Comparison of ENCODE assay signal across 28 cellular contexts in the genomic region with DNA sequence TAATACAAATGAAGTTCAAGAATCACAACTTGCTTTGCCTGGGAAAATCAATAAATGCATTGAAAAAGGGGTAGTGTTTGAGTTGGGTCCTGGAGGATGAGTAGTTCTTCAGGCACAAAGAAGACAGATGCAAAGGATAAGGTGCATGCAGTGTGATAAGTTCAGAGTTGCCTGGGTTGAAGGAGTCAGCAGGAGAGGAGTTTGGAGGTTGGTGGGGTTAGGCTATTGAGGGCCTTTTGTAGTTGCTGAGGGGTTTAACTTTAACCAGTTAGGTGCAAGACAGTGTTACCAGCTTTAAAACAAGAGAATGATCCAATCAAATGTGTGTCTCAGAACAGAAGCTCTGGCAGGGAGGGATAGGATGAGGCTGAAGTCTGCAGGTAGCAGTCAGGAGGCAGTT. TPM values are rescaled to one million over a fixed set of nuclear protein-coding genes. Genes with fewer than 3 reads are reported as not detected.
A peak's percentile ranks its signal among the peaks of the same experiment; 100 is the strongest.
DNase-seq lines count a peak whose midpoint lies in the region; ATAC-seq, FAIRE-seq and TF ChIP-seq lines count a peak whose summit lies in the region.
"Had no signal": no experiment of that assay in that cellular context is flagged by ENCODE, and none has a peak within 500 bp of the region (broad histone marks: within the 10 kb centered on the region; RNA-seq: fewer than 3 reads in every experiment).

No MANE protein-coding gene starts in this region.

- no peak for TF ChIP-seq CTCF in Caco-2 (IDR thresholded peaks at IDR 0.05; ENCODE audit: insufficient read depth in 1 of 2, low read depth in 1 of 2, low read length in 1 of 2, severe bottlenecking in 1 of 2, unreplicated experiment in 1 of 2)

- no peaks in the 10 kb centered on the region for H3K27me3 Mint-ChIP-seq in CD4-positive, CD25-positive, alpha-beta regulatory T cell
- no peaks in the 10 kb centered on the region for H3K27me3 Mint-ChIP-seq in Caco-2 (ENCODE audit: insufficient read depth, unreplicated experiment)
- H3K27me3 Mint-ChIP-seq in central memory CD8-positive, alpha-beta T cell: no peaks in the 10 kb centered on the region
- H3K27me3 Mint-ChIP-seq: activated CD4-positive, alpha-beta T cell treated with anti-CD3 and anti-CD28 coated beads, Interleukin-2, amount 10 ng/mL, durations not matched to agents 7 days and 5 days had no signal

- peak overlapping the region in 2 of 3 donors; percentile 24 to 52 for H3K27ac Mint-ChIP-seq in CD4-positive, CD25-positive, alpha-beta regulatory T cell
- peak overlapping the region; percentile 2 for H3K27ac Mint-ChIP-seq in Caco-2 (ENCODE audit: unreplicated experiment)
- peak overlapping the region; percentile 17 for H3K27ac Mint-ChIP-seq in central memory CD8-positive, alpha-beta T cell (ENCODE audit: low read depth)
- H3K27ac Mint-ChIP-seq: activated CD4-positive, alpha-beta T cell treated with anti-CD3 and anti-CD28 coated beads, Interleukin-2, amount 10 ng/mL, durations not matched to agents 7 days and 5 days; activated naive CD4-positive, alpha-beta T cell treated with anti-CD3 and anti-CD28 coated beads for 36 hours; nephron had no signal

- no peaks in the 10 kb centered on the region for H3K9me3 Mint-ChIP-seq in CD4-positive, CD25-positive, alpha-beta regulatory T cell
- no peaks in the 10 kb centered on the region for H3K9me3 Mint-ChIP-seq in Caco-2 (ENCODE audit: unreplicated experiment)
- no peaks in the 10 kb centered on the region for H3K9me3 Mint-ChIP-seq in central memory CD8-positive, alpha-beta T cell
- H3K9me3 Mint-ChIP-seq: activated naive CD4-positive, alpha-beta T cell treated with anti-CD3 and anti-CD28 coated beads for 36 hours; nephron had no signal

- peak overlapping the region in 3 of 4 donors; percentile 1 to 46 (median 40) for H3K4me3 Mint-ChIP-seq in CD4-positive, CD25-positive, alpha-beta regulatory T cell
- H3K4me3 Mint-ChIP-seq in Caco-2 (ENCODE audit: unreplicated experiment): no peak overlapping the region
- H3K4me3 Mint-ChIP-seq in central memory CD8-positive, alpha-beta T cell: peak overlapping the region; percentile 37
- H3K4me3 Mint-ChIP-seq: activated CD4-positive, alpha-beta T cell treated with anti-CD3 and anti-CD28 coated beads, Interleukin-2, amount 10 ng/mL, durations not matched to agents 7 days and 5 days; activated naive CD4-positive, alpha-beta T cell treated with anti-CD3 and anti-CD28 coated beads for 36 hours; nephron had no signal

- no peak overlapping the region for H3K27ac ChIP-seq in CD4-positive, CD25-positive, alpha-beta regulatory T cell (ENCODE audit: insufficient read depth, low read length, poor library complexity, severe bottlenecking)
- H3K27ac ChIP-seq: ovary, upper lobe of right lung had no signal

- peak overlapping the region; percentile 65 for H3K4me3 ChIP-seq in CD4-positive, CD25-positive, alpha-beta regulatory T cell (ENCODE audit: low read depth, low read length)
- no peak overlapping the region for H3K4me3 ChIP-seq in Caco-2 (ENCODE audit: low read depth, low read length)
- H3K4me3 ChIP-seq: GM12878, ovary, upper lobe of right lung had no signal

- no TSS peak for BruUV-seq in Caco-2 (replicated peaks; lab: Mats Ljungman, UMichigan)

- intact Hi-C loops in Caco-2 (cut with micrococcal nuclease; ENCODE audit: unreplicated experiment): no loop called here

- no peaks in the 10 kb centered on the region for H3K36me3 ChIP-seq in CD4-positive, CD25-positive, alpha-beta regulatory T cell (ENCODE audit: control insufficient read depth, insufficient read depth, low read length)
- H3K36me3 ChIP-seq in Caco-2 (ENCODE audit: control insufficient read depth, insufficient read depth, low read length): no peaks in the 10 kb centered on the region
- H3K36me3 ChIP-seq: ovary, upper lobe of right lung had no signal

- no peak for DNase-seq in CD4-positive, CD25-positive, alpha-beta regulatory T cell
- DNase-seq in Caco-2: no peak
- peak; percentile 10 for DNase-seq in NAMALWA (ENCODE audit: low spot score)
- DNase-seq in central memory CD8-positive, alpha-beta T cell (ENCODE audit: low spot score in 2 of 2): no peak
- DNase-seq in HTR-8/SVneo (ENCODE audit: insufficient read length, low spot score): no peak
- no peak for DNase-seq in NCI-H774 (lab: John Stamatoyannopoulos, UW)
- DNase-seq: activated CD4-positive, alpha-beta T cell treated with anti-CD3 and anti-CD28 coated beads, Interleukin-2, amount 10 ng/mL, durations not matched to agents 7 days and 5 days; activated naive CD4-positive, alpha-beta T cell treated with anti-CD3 and anti-CD28 coated beads for 36 hours; amniotic stem cell; C1 segment of cervical spinal cord; effector memory CD4-positive, alpha-beta T cell; head of caudate nucleus; NCI-H1092 treated with DMSO at 0.1 percent for 48 hours; NCI-H1930; NCI-H446; ovary; PC-3; retina; SK-N-SH; small intestine; stimulated activated CD4-positive, alpha-beta T cell treated with anti-CD3 and anti-CD28 coated beads, Interleukin-1b, Interleukin-23, amount 100 ng/mL, for 48 hours; stimulated activated CD8-positive, alpha-beta memory T cell treated with anti-CD3 and anti-CD28 coated beads, Interleukin-4, amount 100 ng/mL, for 48 hours; substantia nigra; upper lobe of right lung had no signal

- no peaks in the 10 kb centered on the region for H3K36me3 Mint-ChIP-seq in CD4-positive, CD25-positive, alpha-beta regulatory T cell
- no peaks in the 10 kb centered on the region for H3K36me3 Mint-ChIP-seq in Caco-2 (ENCODE audit: insufficient read depth, unreplicated experiment)
- peaks cover 3% of the 10 kb centered on the region for H3K36me3 Mint-ChIP-seq in central memory CD8-positive, alpha-beta T cell (ENCODE audit: insufficient read depth)

- no peaks in the 10 kb centered on the region for H3K9me3 ChIP-seq in CD4-positive, CD25-positive, alpha-beta regulatory T cell (ENCODE audit: control insufficient read depth in 2 of 2, low read length in 2 of 2)
- H3K9me3 ChIP-seq in Caco-2: no peaks in the 10 kb centered on the region
- H3K9me3 ChIP-seq: ovary, SK-N-SH, upper lobe of right lung had no signal

- no peak for ATAC-seq in CD4-positive, CD25-positive, alpha-beta regulatory T cell (ENCODE audit: low read depth in 2 of 2)
- ATAC-seq in central memory CD8-positive, alpha-beta T cell (replicated peaks; ENCODE audit: extremely low read depth, poor library complexity, severe bottlenecking): no peak
- ATAC-seq in HG02885 (IDR thresholded peaks at IDR 0.05; ENCODE audit: poor library complexity, unreplicated experiment): no peak
- ATAC-seq: GM12878, PC-3, upper lobe of right lung had no signal

- H3K27me3 ChIP-seq in CD4-positive, CD25-positive, alpha-beta regulatory T cell (ENCODE audit: control insufficient read depth, insufficient read depth, low read length): no peaks in the 10 kb centered on the region
- no peaks in the 10 kb centered on the region for H3K27me3 ChIP-seq in Caco-2 (replicated peaks; ENCODE audit: control insufficient read depth, insufficient read depth, low read length)
- H3K27me3 ChIP-seq: ovary, upper lobe of right lung had no signal

- peaks cover 23 to 43% (median 32%) of the 10 kb centered on the region in 4 donors for H3K4me1 Mint-ChIP-seq in CD4-positive, CD25-positive, alpha-beta regulatory T cell
- H3K4me1 Mint-ChIP-seq in Caco-2 (ENCODE audit: low read depth, unreplicated experiment): peaks cover 25% of the 10 kb centered on the region
- peaks cover 22% of the 10 kb centered on the region for H3K4me1 Mint-ChIP-seq in central memory CD8-positive, alpha-beta T cell
- H3K4me1 Mint-ChIP-seq: nephron had no signal

- H3K4me1 ChIP-seq in CD4-positive, CD25-positive, alpha-beta regulatory T cell (ENCODE audit: control insufficient read depth, insufficient read depth, low read length, poor library complexity, severe bottlenecking): peaks cover 31% of the 10 kb centered on the region
- peaks cover 28% of the 10 kb centered on the region for H3K4me1 ChIP-seq in Caco-2
- H3K4me1 ChIP-seq: upper lobe of right lung had no signal

- FAIRE-seq in HTR-8/SVneo (lab: Jason Lieb, UNC): no peak
- FAIRE-seq: GM12878, keratinocyte, small intestine had no signal

- CTCF ChIA-PET in Caco-2 (lab: Charles Lee): no interaction called here

- POLR2A ChIA-PET in Caco-2 (lab: Charles Lee): no interaction called here

RNA-seq across cellular contexts. Expression of a gene that starts 44.3 kb away (rescaled TPM):
- 88.1 TPM for total RNA-seq in CD4-positive, CD25-positive, alpha-beta regulatory T cell
- polyA plus RNA-seq in CD4-positive, CD25-positive, alpha-beta regulatory T cell: 10 to 100 TPM; 12.6 to 36.7 (median 23.7) TPM
- 18.8 and 19.3 TPM in 2 replicates for total RNA-seq in Caco-2 (2022)
